In genomic region chr10:4013651-4014085, GRCh38 we compare ENCODE assay signal across 8 cellular contexts.
DNase-seq lines count a peak whose midpoint lies in the region; ATAC-seq lines count a peak whose summit lies in the region.

No MANE protein-coding gene starts in this region.

- peak; percentile 56 for ATAC-seq in HG03354 (IDR thresholded peaks at IDR 0.05; ENCODE audit: poor library complexity, severe bottlenecking, unreplicated experiment)
- ATAC-seq in stimulated activated effector memory CD8-positive, alpha-beta T cell treated with anti-CD3 and anti-CD28 coated beads, Interleukin-12 subunit alpha, Interleukin-12 subunit beta, amount 100 ng/mL, for 72 hours, result peak; percentile 97

- H3K9me3 Mint-ChIP-seq in activated CD4-positive, alpha-beta T cell treated with anti-CD3 and anti-CD28 coated beads, Interleukin-2, amount 10 ng/mL, durations not matched to agents 7 days and 5 days, result no peaks in the 10 kb centered on the region
- no peaks in the 10 kb centered on the region for H3K9me3 Mint-ChIP-seq in stimulated activated effector memory CD8-positive, alpha-beta T cell treated with anti-CD3 and anti-CD28 coated beads, Interleukin-12 subunit alpha, Interleukin-12 subunit beta, amount 100 ng/mL, for 72 hours

- no peaks in the 10 kb centered on the region for H3K27me3 ChIP-seq in adipocyte (replicated peaks; ENCODE audit: control insufficient read depth, insufficient read depth, low read length)

- H3K9ac ChIP-seq in adipocyte (ENCODE audit: low read length), result peak overlapping the region; percentile 25

- no peaks in the 10 kb centered on the region for H3K36me3 ChIP-seq in adipocyte (ENCODE audit: control insufficient read depth, insufficient read depth, low read length, severe bottlenecking)

- peak overlapping the region; percentile 37 for H3K4me3 ChIP-seq in adipocyte (ENCODE audit: low read length)

- H3K36me3 Mint-ChIP-seq in activated CD4-positive, alpha-beta T cell treated with anti-CD3 and anti-CD28 coated beads, Interleukin-2, amount 10 ng/mL, durations not matched to agents 7 days and 5 days (ENCODE audit: low read depth), result no peaks in the 10 kb centered on the region
- peaks cover 5% of the 10 kb centered on the region for H3K36me3 Mint-ChIP-seq in stimulated activated effector memory CD8-positive, alpha-beta T cell treated with anti-CD3 and anti-CD28 coated beads, Interleukin-12 subunit alpha, Interleukin-12 subunit beta, amount 100 ng/mL, for 72 hours

- H3K4me1 ChIP-seq in adipocyte (ENCODE audit: control insufficient read depth, insufficient read depth, low read length), result peaks cover 13% of the 10 kb centered on the region

- CTCF ChIA-PET in activated CD4-positive, alpha-beta T cell treated with anti-CD3 and anti-CD28 coated beads, Interleukin-2, amount 10 ng/mL, durations not matched to agents 7 days and 5 days (lab: Charles Lee), result interaction anchor here (0.8 to 1.3 kb wide), 3 partner anchors 30 to 91 kb away, joined by 3 read pairs; no protein-coding TSS in a partner anchor

- no peak overlapping the region for H3K27ac Mint-ChIP-seq in activated CD4-positive, alpha-beta T cell treated with anti-CD3 and anti-CD28 coated beads, Interleukin-2, amount 10 ng/mL, durations not matched to agents 7 days and 5 days
- H3K27ac Mint-ChIP-seq in stimulated activated effector memory CD8-positive, alpha-beta T cell treated with anti-CD3 and anti-CD28 coated beads, Interleukin-12 subunit alpha, Interleukin-12 subunit beta, amount 100 ng/mL, for 72 hours, result peak overlapping the region; percentile 81

- peak; percentile 45 to 50 for DNase-seq in activated CD4-positive, alpha-beta T cell treated with anti-CD3 and anti-CD28 coated beads for 4 hours
- no peak for DNase-seq in activated CD4-positive, alpha-beta T cell treated with anti-CD3 and anti-CD28 coated beads, Interleukin-2, amount 10 ng/mL, durations not matched to agents 7 days and 5 days
- DNase-seq in adipocyte (ENCODE audit: low read depth), result no peak
- peak; percentile 52 to 62 for DNase-seq in stimulated activated effector memory CD8-positive, alpha-beta T cell treated with anti-CD3 and anti-CD28 coated beads, Interleukin-12 subunit alpha, Interleukin-12 subunit beta, amount 100 ng/mL, for 72 hours (ENCODE audit: low spot score in 2 of 2)
- DNase-seq in NCI-H1417 (lab: John Stamatoyannopoulos, UW), result no peak
- no peak for DNase-seq in NCI-H2107 treated with DMSO at 0.1 percent for 48 hours (lab: John Stamatoyannopoulos, UW; ENCODE audit: unreplicated experiment)
- DNase-seq in SKM-1 (lab: John Stamatoyannopoulos, UW; ENCODE audit: unreplicated experiment), result no peak

- no peaks in the 10 kb centered on the region for H3K9me3 ChIP-seq in adipocyte (ENCODE audit: control insufficient read depth, low read length)

- POLR2A ChIA-PET in activated CD4-positive, alpha-beta T cell treated with anti-CD3 and anti-CD28 coated beads, Interleukin-2, amount 10 ng/mL, durations not matched to agents 7 days and 5 days (lab: Charles Lee), result no interaction called here

- H3K4me3 Mint-ChIP-seq in activated CD4-positive, alpha-beta T cell treated with anti-CD3 and anti-CD28 coated beads, Interleukin-2, amount 10 ng/mL, durations not matched to agents 7 days and 5 days, result no peak overlapping the region
- H3K4me3 Mint-ChIP-seq in stimulated activated effector memory CD8-positive, alpha-beta T cell treated with anti-CD3 and anti-CD28 coated beads, Interleukin-12 subunit alpha, Interleukin-12 subunit beta, amount 100 ng/mL, for 72 hours, result peak overlapping the region; percentile 32

- H3K4me1 Mint-ChIP-seq in activated CD4-positive, alpha-beta T cell treated with anti-CD3 and anti-CD28 coated beads, Interleukin-2, amount 10 ng/mL, durations not matched to agents 7 days and 5 days, result peaks cover 14% of the 10 kb centered on the region
- peaks cover 25% of the 10 kb centered on the region for H3K4me1 Mint-ChIP-seq in stimulated activated effector memory CD8-positive, alpha-beta T cell treated with anti-CD3 and anti-CD28 coated beads, Interleukin-12 subunit alpha, Interleukin-12 subunit beta, amount 100 ng/mL, for 72 hours

- H3K27me3 Mint-ChIP-seq in activated CD4-positive, alpha-beta T cell treated with anti-CD3 and anti-CD28 coated beads, Interleukin-2, amount 10 ng/mL, durations not matched to agents 7 days and 5 days, result no peaks in the 10 kb centered on the region

Comparison
In these comparisons a context has a peak if more than half of its experiments do, and no peak if none do; other contexts are left out.
1. DNase-seq: peak in activated CD4-positive, alpha-beta T cell treated with anti-CD3 and anti-CD28 coated beads for 4 hours (2 of 2) and stimulated activated effector memory CD8-positive, alpha-beta T cell treated with anti-CD3 and anti-CD28 coated beads, Interleukin-12 subunit alpha, Interleukin-12 subunit beta, amount 100 ng/mL, for 72 hours (2 of 2); none in activated CD4-positive, alpha-beta T cell treated with anti-CD3 and anti-CD28 coated beads, Interleukin-2, amount 10 ng/mL, durations not matched to agents 7 days and 5 days (single experiment), adipocyte (single experiment), NCI-H1417 (0 of 3), NCI-H2107 treated with DMSO at 0.1 percent for 48 hours (single experiment) and SKM-1 (single experiment).